ENCODE assay signal across 21 cellular contexts in genomic region chr7:155620497-155620896, GRCh38.
"Had no signal": no experiment of that assay in that cellular context is flagged by ENCODE, and none has a peak within 500 bp of the region (broad histone marks: within the 10 kb centered on the region; RNA-seq: fewer than 3 reads in every experiment).

No MANE protein-coding gene starts in this region.

- H3K4me2 ChIP-seq: KMS-11 had no signal

- H3K9me3 ChIP-seq: SJSA1 had no signal

- H3K4me1 ChIP-seq: SJSA1 had no signal

- DNase-seq: Kasumi-1, MM.1S, NCI-H1092 treated with DMSO at 0.1 percent for 48 hours, NCI-H1436, NCI-H187, NCI-H2029, NCI-H2081 treated with DMSO at 0.1 percent for 48 hours, NCI-H2171, NCI-H226, NCI-H446 treated with DMSO at 0.1 percent for 48 hours, NCI-H510A treated with DMSO at 0.1 percent for 48 hours, NCI-H526, NCI-H82, Right ventricle myocardium superior, RPMI8226, SIG-M5 had no signal

- FAIRE-seq: K562, RCC 7860 had no signal

- H3K36me3 ChIP-seq: SJSA1 had no signal

- H3K27ac ChIP-seq: KMS-11, SJSA1, SK-N-MC had no signal

- H3K9ac ChIP-seq: KMS-11 had no signal

- H3K4me3 ChIP-seq: K562, SJSA1, SK-N-MC had no signal
